ENCODE assay signal across 8 cellular contexts in genomic region chr17:68035523-68036303, GRCh38. TPM values are rescaled to one million over a fixed set of nuclear protein-coding genes. Genes with fewer than 3 reads are reported as not detected.
DNase-seq lines count a peak whose midpoint lies in the region; ATAC-seq and TF ChIP-seq lines count a peak whose summit lies in the region.

Gene KPNA2, plus strand, starts transcription at chr17:68035735. Its CDS starts 1,398 bp downstream, at chr17:68037133.

- peak within 1 kb of the TSS; percentile 76; the same call in 1 of the 2 replicates for H3K27ac ChIP-seq in MM.1S (ENCODE audit: low read length)

- H3K79me2 ChIP-seq in MM.1S (ENCODE audit: low read length) = peaks cover 45% of the 10 kb centered on the region

- peak; percentile 94 for ATAC-seq in stimulated activated naive CD8-positive, alpha-beta T cell treated with anti-CD3 and anti-CD28 coated beads, Interleukin-15, Interleukin-2, amounts not matched to agents 100 U/mL and 50 U/mL, for 24 hours

- peak within 1 kb of the TSS; percentile 36 to 88 (median 86) for H3K27ac Mint-ChIP-seq in nephron

- DNase-seq in G401 (ENCODE audit: low spot score) (peak; percentile 97), HCEC 1CT (peak; percentile 97), MM.1S (peak; percentile 98), SHP77 treated with DMSO at 0.1 percent for 48 hours (lab: John Stamatoyannopoulos, UW) (peak; percentile 85), fibroblast of the conjunctiva (ENCODE audit: low read depth) (peak; percentile 97)
- DNase-seq in activated effector memory CD4-positive, alpha-beta T cell treated with anti-CD3 and anti-CD28 coated beads, Interleukin-2, amount 50 U/mL, for 16 hours = peak; percentile 97
- DNase-seq in stimulated activated naive CD8-positive, alpha-beta T cell treated with anti-CD3 and anti-CD28 coated beads, Interleukin-15, Interleukin-2, amounts not matched to agents 100 U/mL and 50 U/mL, for 24 hours = peak; percentile 90

- peak within 1 kb of the TSS; percentile 98 for H3K4me3 ChIP-seq in MM.1S (ENCODE audit: low read length)

- no peaks in the 10 kb centered on the region for H3K27me3 Mint-ChIP-seq in nephron (ENCODE audit: low read depth)

- H3K4me3 Mint-ChIP-seq in nephron = peak within 1 kb of the TSS; percentile 80 to 98 (median 89)

- peaks cover 15% of the 10 kb centered on the region for H3K36me3 ChIP-seq in MM.1S (replicated peaks; ENCODE audit: insufficient read depth, low read length)

- H3K9me3 ChIP-seq in MM.1S (replicated peaks; ENCODE audit: insufficient read depth, low read length) = no peaks in the 10 kb centered on the region

- H3K9me3 Mint-ChIP-seq in nephron = no peaks in the 10 kb centered on the region

- H3K36me3 Mint-ChIP-seq in nephron (ENCODE audit: low read depth) = peaks cover 29% of the 10 kb centered on the region

- H4K20me1 ChIP-seq in MM.1S (ENCODE audit: insufficient read depth, low read length) = no peaks in the 10 kb centered on the region

- peaks cover 27% of the 10 kb centered on the region for H3K4me1 Mint-ChIP-seq in nephron

- H3K4me1 ChIP-seq in MM.1S (ENCODE audit: low read length) = peaks cover 14% of the 10 kb centered on the region

- H3K27me3 ChIP-seq in MM.1S (replicated peaks; ENCODE audit: insufficient read depth, low read length) = no peaks in the 10 kb centered on the region

- peak within 1 kb of the TSS; percentile 57 for H2AFZ ChIP-seq in MM.1S (ENCODE audit: low read length)

- 0 out of 2 replicates have a peak, but pooled peaks cover 2% of the 10 kb centered on the region for H3F3A ChIP-seq in MM.1S (ENCODE audit: insufficient read depth, low read length)

- peak within 1 kb of the TSS; percentile 97 for H3K9ac ChIP-seq in MM.1S (ENCODE audit: low read length)

- no peaks in the 10 kb centered on the region for H3K9me2 ChIP-seq in MM.1S (replicated peaks; ENCODE audit: insufficient read depth, low read length)

- H3K4me2 ChIP-seq in MM.1S (ENCODE audit: low read depth, low read length) = peak within 1 kb of the TSS; percentile 75

- TF ChIP-seq CTCF in MM.1S (IDR thresholded peaks at IDR 0.05; ENCODE audit: low read length) (no peak), nephron (IDR thresholded peaks at IDR 0.05; ENCODE audit: unreplicated experiment in 3 of 3) (no peak)

- in situ Hi-C loops in G401 (cut with HindIII; ENCODE audit: low sequenced_read_pairs) = no loop called here

RNA-seq across cellular contexts. Expression of gene KPNA2, which starts in this region (rescaled TPM):
- 148 and 199 TPM in 2 replicates for total RNA-seq in G401 (2014; rRNA removed; shearing (Covaris generic))

Comparison
In these comparisons a context has a peak if more than half of its experiments do, and no peak if none do; other contexts are left out.
1. Peak in every context shown above with its lines: DNase-seq, ATAC-seq, H3K4me3 ChIP-seq and H3K27ac ChIP-seq.